In the genomic region with DNA sequence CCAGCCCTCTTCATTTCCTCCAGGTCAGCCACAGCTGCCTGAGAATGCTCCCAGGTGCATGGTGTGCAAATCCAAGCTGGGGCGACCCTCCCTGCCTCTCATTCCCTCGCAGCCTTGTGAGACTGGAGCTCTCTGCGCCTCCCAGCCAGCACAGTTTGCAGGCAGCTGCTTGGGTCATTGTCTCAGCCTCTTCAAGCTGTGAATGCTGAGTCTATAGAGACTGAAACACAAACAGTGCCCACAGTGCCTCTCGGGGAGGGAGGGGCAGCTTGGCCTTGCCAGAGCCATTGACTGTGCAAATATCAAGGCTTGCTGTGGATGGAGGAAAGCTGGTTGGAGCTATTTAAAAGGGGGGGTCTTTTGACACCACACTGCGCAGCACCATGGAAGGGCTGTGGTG, we compare ENCODE assay signal across 8 cellular contexts. TPM values are rescaled to one million over a fixed set of nuclear protein-coding genes. Genes with fewer than 3 reads are reported as not detected.
A peak's percentile ranks its signal among the peaks of the same experiment; 100 is the strongest.
DNase-seq lines count a peak whose midpoint lies in the region; TF ChIP-seq lines count a peak whose summit lies in the region.

No MANE protein-coding gene starts in this region.

- TF ChIP-seq CTCF in choroid plexus epithelial cell (conservative IDR thresholded peaks at IDR 0.05; ENCODE audit: low read depth, low read length) (no peak), GM10248 (IDR thresholded peaks at IDR 0.05; ENCODE audit: control extremely low read depth, extremely low read depth, low read depth, missing control alignments) (no peak)

- peak in 11 of 14 donors; percentile 15 to 75 (median 45) for DNase-seq in C1 segment of cervical spinal cord (lab: John Stamatoyannopoulos, UW)
- peak; percentile 92 for DNase-seq in NCI-H2081 treated with DMSO at 0.1 percent for 48 hours (lab: John Stamatoyannopoulos, UW)
- peak; percentile 47 for DNase-seq in choroid plexus epithelial cell (ENCODE audit: low read depth)
- DNase-seq in mucosa of gallbladder (ENCODE audit: low spot score): peak; percentile 35
- no peak for DNase-seq in activated CD8-positive, alpha-beta memory T cell treated with anti-CD3 and anti-CD28 coated beads for 24 hours
- DNase-seq in stimulated activated CD4-positive, alpha-beta T cell treated with anti-CD3 and anti-CD28 coated beads, Interleukin-12 subunit alpha, Interleukin-12 subunit beta, amount 100 ng/mL, for 4 hours: no peak
- no peak for DNase-seq in effector CD4-positive, alpha-beta T cell
- no peak for DNase-seq in GM10248 (ENCODE audit: extremely low spot score)

- no peak overlapping the region for H3K4me3 ChIP-seq in choroid plexus epithelial cell (ENCODE audit: low read depth, low read length)

- CTCF ChIA-PET in GM10248 (lab: Yijun Ruan, JAX): interaction anchor here (1.2 to 6.6 kb wide), 6 partner anchors 8 to 1121 kb away, joined by 3 to 58 read pairs (median 7); a partner anchor contains a TSS

- POLR2A ChIA-PET in GM10248 (lab: Yijun Ruan, JAX): no interaction called here

RNA-seq across cellular contexts. Expression of a gene that starts 10.6 kb away (rescaled TPM):
- total RNA-seq in mucosa of gallbladder: 37.4 TPM

Comparison
In these comparisons a context has a peak if more than half of its experiments do, and no peak if none do; other contexts are left out.
1. DNase-seq: peak in C1 segment of cervical spinal cord (11 of 14), NCI-H2081 treated with DMSO at 0.1 percent for 48 hours (single experiment), choroid plexus epithelial cell (single experiment) and mucosa of gallbladder (single experiment); none in activated CD8-positive, alpha-beta memory T cell treated with anti-CD3 and anti-CD28 coated beads for 24 hours (single experiment), stimulated activated CD4-positive, alpha-beta T cell treated with anti-CD3 and anti-CD28 coated beads, Interleukin-12 subunit alpha, Interleukin-12 subunit beta, amount 100 ng/mL, for 4 hours (single experiment), effector CD4-positive, alpha-beta T cell (single experiment) and GM10248 (single experiment).